Comparison of ENCODE assay signal across 16 cellular contexts in genomic region chr5:158755221-158755620, GRCh38.
A peak's percentile ranks its signal among the peaks of the same experiment; 100 is the strongest.
DNase-seq lines count a peak whose midpoint lies in the region; ATAC-seq and TF ChIP-seq lines count a peak whose summit lies in the region.
"Had no signal": no experiment of that assay in that cellular context is flagged by ENCODE, and none has a peak within 500 bp of the region (broad histone marks: within the 10 kb centered on the region; RNA-seq: fewer than 3 reads in every experiment).

No MANE protein-coding gene starts in this region.

- H3K36me3 ChIP-seq in adipocyte (ENCODE audit: control insufficient read depth, insufficient read depth, low read length, severe bottlenecking) (peaks cover 8% of the 10 kb centered on the region), thoracic aorta (no peaks in the 10 kb centered on the region), right lobe of liver (no peaks in the 10 kb centered on the region)
- H3K36me3 ChIP-seq: BE2C, HAP-1 had no signal

- peak overlapping the region; percentile 88 for H3K27ac Mint-ChIP-seq in memory B cell
- H3K27ac Mint-ChIP-seq: CD8-positive, alpha-beta T cell had no signal

- WGBS in right lobe of liver (ENCODE audit: insufficient coverage, low coverage, low lambda C conversion rate, missing lambda C conversion rate) = 100% methylated on average over 1 of the region's 1 CpG

- H3K9ac ChIP-seq in adipocyte (ENCODE audit: low read length) = peak overlapping the region; percentile 14

- TF ChIP-seq POLR2A in right lobe of liver (IDR thresholded peaks at IDR 0.05) = no peak

- H3K9me3 Mint-ChIP-seq in memory B cell = no peaks in the 10 kb centered on the region
- H3K9me3 Mint-ChIP-seq: CD8-positive, alpha-beta T cell had no signal

- H3K27ac ChIP-seq in thoracic aorta = peak overlapping the region; percentile 48 to 61
- no peak overlapping the region for H3K27ac ChIP-seq in right lobe of liver
- H3K27ac ChIP-seq: PC-9 had no signal

- H3K27me3 ChIP-seq in adipocyte (replicated peaks; ENCODE audit: control insufficient read depth, insufficient read depth, low read length) (no peaks in the 10 kb centered on the region), thoracic aorta (replicated peaks; ENCODE audit: insufficient read depth) (no peaks in the 10 kb centered on the region), right lobe of liver (no peaks in the 10 kb centered on the region)
- H3K27me3 ChIP-seq: BE2C had no signal

- no peak for TF ChIP-seq CTCF in thoracic aorta (IDR thresholded peaks at IDR 0.05)
- no peak for TF ChIP-seq CTCF in right lobe of liver (IDR thresholded peaks at IDR 0.05)

- H3K4me1 ChIP-seq in adipocyte (ENCODE audit: control insufficient read depth, insufficient read depth, low read length) (peaks cover 81% of the 10 kb centered on the region), thoracic aorta (ENCODE audit: control insufficient read depth in 1 of 2, low read depth in 2 of 2) (peaks cover 26 to 45% of the 10 kb centered on the region in 2 donors), right lobe of liver (peaks cover 0 to 20% (median 7%) of the 10 kb centered on the region in 4 donors)
- H3K4me1 ChIP-seq: HAP-1 had no signal

- intact Hi-C loops in right lobe of liver (cut with DNase I) (no loop called here), cardiac septum (cut with DNase I) (no loop called here)

- H3K36me3 Mint-ChIP-seq in memory B cell = peaks cover 19% of the 10 kb centered on the region
- H3K36me3 Mint-ChIP-seq: CD8-positive, alpha-beta T cell had no signal

- peak overlapping the region; percentile 4 for H3K4me3 Mint-ChIP-seq in memory B cell
- H3K4me3 Mint-ChIP-seq: CD8-positive, alpha-beta T cell had no signal

- H3K4me1 Mint-ChIP-seq in memory B cell = peaks cover 56% of the 10 kb centered on the region

- H3K9me3 ChIP-seq in adipocyte (ENCODE audit: control insufficient read depth, low read length) = no peaks in the 10 kb centered on the region
- H3K9me3 ChIP-seq in thoracic aorta = no peaks in the 10 kb centered on the region
- no peaks in the 10 kb centered on the region for H3K9me3 ChIP-seq in right lobe of liver
- H3K9me3 ChIP-seq: BE2C, HAP-1 had no signal

- H3K4me3 ChIP-seq in adipocyte (ENCODE audit: low read length) (no peak overlapping the region), thoracic aorta (no peak overlapping the region), right lobe of liver (no peak overlapping the region)
- H3K4me3 ChIP-seq: HAP-1, PC-9 had no signal

- no peak for ATAC-seq in memory B cell (ENCODE audit: low read depth)
- ATAC-seq in thoracic aorta (ENCODE audit: insufficient number of reproducible peaks, low FRiP score, low read depth) = no peak
- ATAC-seq in right lobe of liver = no peak
- ATAC-seq in GM18498 (IDR thresholded peaks at IDR 0.05; ENCODE audit: unreplicated experiment) = no peak
- ATAC-seq: CD8-positive, alpha-beta T cell had no signal

- DNase-seq in G401 (ENCODE audit: low spot score) = peak; percentile 91
- DNase-seq in adipocyte (ENCODE audit: low read depth) = no peak
- no peak for DNase-seq in memory B cell (ENCODE audit: low spot score in 2 of 2)
- no peak for DNase-seq in thoracic aorta (ENCODE audit: low spot score)
- DNase-seq in right lobe of liver = no peak
- DNase-seq in AML-193 (lab: John Stamatoyannopoulos, UW) = no peak
- no peak for DNase-seq in cardiac septum (ENCODE audit: low spot score)
- DNase-seq: BE2C; CD8-positive, alpha-beta T cell; IMR-90; NCI-H1105 treated with DMSO at 0.1 percent for 48 hours; NCI-H1930; NCI-H748 treated with DMSO at 0.1 percent for 48 hours; PC-9 had no signal

- H3K27me3 Mint-ChIP-seq in memory B cell = no peaks in the 10 kb centered on the region

- in situ Hi-C loops in G401 (cut with HindIII; ENCODE audit: low sequenced_read_pairs) = no loop called here

Comparison
In these comparisons a context has a peak if more than half of its experiments do, and no peak if none do; other contexts are left out.
1. H3K27ac ChIP-seq: peak in thoracic aorta (2 of 2); none in right lobe of liver (0 of 3).